Comparison of ENCODE assay signal across 14 cellular contexts in the genomic region with DNA sequence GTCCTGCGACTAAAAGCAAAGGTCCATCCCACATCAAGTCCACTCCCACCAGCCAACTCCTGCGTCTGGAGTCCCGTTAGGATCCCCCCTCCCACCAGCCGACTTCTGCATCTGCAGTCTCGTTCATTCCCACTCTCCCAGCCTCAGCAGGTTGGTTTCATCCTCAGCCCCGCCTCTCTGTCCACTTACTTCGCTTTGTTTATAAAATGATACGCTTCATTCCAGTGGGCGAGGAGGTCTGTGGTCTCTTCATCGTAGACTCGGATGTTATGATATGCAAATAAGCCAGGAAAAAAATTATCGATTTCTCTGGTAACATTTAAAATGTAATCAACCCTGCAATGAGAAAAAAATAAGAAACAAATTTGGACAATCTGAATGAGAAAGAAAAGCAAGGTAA. TPM values are rescaled to one million over a fixed set of nuclear protein-coding genes. Genes with fewer than 3 reads are reported as not detected.
DNase-seq lines count a peak whose midpoint lies in the region; ATAC-seq and TF ChIP-seq lines count a peak whose summit lies in the region.
"Had no signal": no experiment of that assay in that cellular context is flagged by ENCODE, and none has a peak within 500 bp of the region (broad histone marks: within the 10 kb centered on the region; RNA-seq: fewer than 3 reads in every experiment).

No MANE protein-coding gene starts in this region.

- H3K4ac ChIP-seq in trophoblast cell (ENCODE audit: low read depth, low read length): no peak overlapping the region

- H3K36me3 ChIP-seq in heart right ventricle: peaks cover 0 to 98% (median 50%) of the 10 kb centered on the region in 9 donors
- peaks cover 18 to 87% (median 26%) of the 10 kb centered on the region in 3 donors for H3K36me3 ChIP-seq in esophagus squamous epithelium
- peaks cover 36 to 45% of the 10 kb centered on the region in 2 experiments for H3K36me3 ChIP-seq in trophoblast cell (ENCODE audit: control insufficient read depth in 1 of 2, insufficient read depth in 2 of 2, low read length in 2 of 2)

- intact Hi-C loops in heart right ventricle (cut with DNase I): loop anchor here in 9 of 10 donors (5.0 to 10.0 kb wide), 12 partner anchors 52 to 294 kb away; partner anchors contain the start of genes ISCU (in 4 of the 9), SART3 (in 4 of the 9), CORO1C (in 3 of the 9) and SSH1 (in 3 of the 9)
- intact Hi-C loops in left ventricle myocardium superior (cut with micrococcal nuclease): no loop called here
- intact Hi-C loops in esophagus squamous epithelium (cut with DNase I): loop anchor here (10.0 kb wide), 2 partner anchors 236 to 294 kb away; partner anchors contain the start of genes ALKBH2, ISCU, SART3 and UNG

- 87 to 88% methylated on average over 12 of the region's 12 CpGs for WGBS in heart right ventricle, 2 donors
- 78 to 84% methylated on average over 11 to 12 of the region's 12 CpGs for whole genome bisulfite sequencing in esophagus squamous epithelium, 2 donors
- WGBS in trophoblast cell (ENCODE audit: extremely low coverage, insufficient coverage, insufficient read length): no CpG with 5 or more reads among the region's 12 CpGs

- no peak for DNase-seq in heart right ventricle
- DNase-seq in left ventricle myocardium superior: no peak
- DNase-seq in esophagus squamous epithelium (lab: John Stamatoyannopoulos, UW): no peak
- DNase-seq in trophoblast cell: no peak
- no peak for DNase-seq in NCI-H345 (lab: John Stamatoyannopoulos, UW)
- DNase-seq in GM10266 (ENCODE audit: extremely low spot score): no peak
- no peak for DNase-seq in activated T-cell treated with anti-CD3 and anti-CD28 coated beads, Interleukin-2, amount 50 U/mL, for 1 hour
- DNase-seq: activated CD8-positive, alpha-beta memory T cell treated with anti-CD3 and anti-CD28 coated beads, Interleukin-2, amount 50 U/mL, for 4 hours; CD4-positive, CD25-positive, alpha-beta regulatory T cell; central memory CD4-positive, alpha-beta T cell; DMS79; stimulated activated CD4-positive, alpha-beta T cell treated with anti-CD3 and anti-CD28 coated beads, Interleukin-15, amount 100 ng/mL, for 24 hours; T1000 had no signal

- no peak for ATAC-seq in heart right ventricle
- no peak for ATAC-seq in left ventricle myocardium superior
- no peak for ATAC-seq in HG02840 (IDR thresholded peaks at IDR 0.05; ENCODE audit: low FRiP score, unreplicated experiment)

- peak overlapping the region; percentile 22 for H2BK5ac ChIP-seq in trophoblast cell (ENCODE audit: low read depth, low read length, poor library complexity)

- peak overlapping the region; percentile 43 for H4K8ac ChIP-seq in trophoblast cell (ENCODE audit: low read depth, low read length)

- H3K14ac ChIP-seq in trophoblast cell (ENCODE audit: low read length): no peak overlapping the region

- H3K4me1 ChIP-seq in heart right ventricle (peaks cover 20 to 75% (median 62%) of the 10 kb centered on the region in 9 donors), esophagus squamous epithelium (peaks cover 14 to 72% (median 54%) of the 10 kb centered on the region in 3 donors), trophoblast cell (ENCODE audit: control insufficient read depth in 1 of 2, insufficient read depth in 2 of 2, low read length in 2 of 2) (peaks cover 16 to 17% of the 10 kb centered on the region in 2 experiments)

- no peak for TF ChIP-seq POLR2A in esophagus squamous epithelium (IDR thresholded peaks at IDR 0.05)

- no peaks in the 10 kb centered on the region for H3K9me3 ChIP-seq in heart right ventricle
- H3K9me3 ChIP-seq in esophagus squamous epithelium: no peaks in the 10 kb centered on the region
- H3K9me3 ChIP-seq in trophoblast cell (ENCODE audit: insufficient read depth, low read depth, low read length): peaks cover 3% of the 10 kb centered on the region

- H2BK120ac ChIP-seq in trophoblast cell (ENCODE audit: insufficient read depth, low read length, poor library complexity): no peak overlapping the region

- no peak overlapping the region for H3K4me3 ChIP-seq in heart right ventricle
- H3K4me3 ChIP-seq in esophagus squamous epithelium: no peak overlapping the region
- no peak overlapping the region for H3K4me3 ChIP-seq in trophoblast cell (ENCODE audit: low read depth, low read length)

- H4K91ac ChIP-seq in trophoblast cell (ENCODE audit: low read depth, low read length): no peak overlapping the region

- H3K4me2 ChIP-seq in trophoblast cell (ENCODE audit: low read length): no peak overlapping the region

- H3K27me3 ChIP-seq in heart right ventricle: no peaks in the 10 kb centered on the region
- no peaks in the 10 kb centered on the region for H3K27me3 ChIP-seq in esophagus squamous epithelium
- no peaks in the 10 kb centered on the region for H3K27me3 ChIP-seq in trophoblast cell (ENCODE audit: insufficient read depth, low read length)

- H3K23ac ChIP-seq in trophoblast cell (ENCODE audit: low read length): no peak overlapping the region

- no peak overlapping the region for H3K9ac ChIP-seq in trophoblast cell (ENCODE audit: low read length)

- TF ChIP-seq CTCF in heart right ventricle (IDR thresholded peaks at IDR 0.05) (no peak), esophagus squamous epithelium (IDR thresholded peaks at IDR 0.05) (no peak), GM10266 (IDR thresholded peaks at IDR 0.05; ENCODE audit: control insufficient read depth, insufficient read depth, low read depth, missing control alignments) (no peak)

- H3K79me1 ChIP-seq in trophoblast cell (ENCODE audit: low read length): peaks cover 22% of the 10 kb centered on the region

- peak overlapping the region; percentile 23 for H2BK12ac ChIP-seq in trophoblast cell (ENCODE audit: low read length)

- H3K79me2 ChIP-seq in trophoblast cell (ENCODE audit: control insufficient read depth, insufficient read depth, low read length, poor library complexity): peaks cover 3% of the 10 kb centered on the region

- H3K18ac ChIP-seq in trophoblast cell (ENCODE audit: low read length): peak overlapping the region; percentile 79

- peak overlapping the region in 8 of 10 donors; percentile 26 to 91 (median 84) for H3K27ac ChIP-seq in heart right ventricle
- H3K27ac ChIP-seq in esophagus squamous epithelium: peak overlapping the region in 3 of 4 donors; percentile 80 to 89 (median 81)
- H3K27ac ChIP-seq in trophoblast cell (ENCODE audit: low read depth, low read length): no peak overlapping the region

- no peak overlapping the region for H2AFZ ChIP-seq in trophoblast cell (ENCODE audit: insufficient read depth, low read length, poor library complexity)

- peak overlapping the region; percentile 37 for H2AK5ac ChIP-seq in trophoblast cell (ENCODE audit: low read length)

- no peak overlapping the region for H4K12ac ChIP-seq in trophoblast cell (ENCODE audit: low read depth, low read length)

RNA-seq across cellular contexts. Expression of gene SSH1, which starts 56.8 kb away (rescaled TPM):
- 10 to 100 TPM; 28.4 to 48.7 (median 35.1) TPM for total RNA-seq in heart right ventricle
- 1 to 10 TPM; 4.2 to 7.5 TPM for polyA plus RNA-seq in heart right ventricle
- total RNA-seq in left ventricle myocardium superior: 31.2 TPM
- total RNA-seq in esophagus squamous epithelium: 10 to 100 TPM; 10.1 to 25.5 (median 12.6) TPM
- polyA plus RNA-seq in trophoblast cell (2013): 28.2 and 30.2 TPM in 2 replicates
